Comparison of ENCODE assay signal across 22 cellular contexts in the genomic region with DNA sequence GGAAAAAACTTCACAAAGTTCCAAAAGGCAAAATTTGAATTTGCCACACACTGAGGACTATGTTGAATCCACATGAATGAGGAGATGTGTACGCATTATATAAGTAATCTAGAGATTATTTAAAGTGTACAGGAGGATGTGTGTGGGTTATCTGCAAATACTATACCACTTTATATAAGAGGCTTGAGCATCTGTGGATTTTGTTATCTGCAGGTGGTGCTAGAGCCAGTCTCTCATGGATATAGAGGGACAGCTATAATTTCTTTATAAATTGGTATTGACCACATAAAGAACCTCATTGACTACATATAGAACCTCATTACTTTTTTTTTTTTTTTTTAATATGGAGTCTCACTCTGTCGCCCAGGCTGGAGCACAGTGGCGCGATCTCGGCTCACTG. TPM values are rescaled to one million over a fixed set of nuclear protein-coding genes. Genes with fewer than 3 reads are reported as not detected.
DNase-seq lines count a peak whose midpoint lies in the region; ATAC-seq and TF ChIP-seq lines count a peak whose summit lies in the region.
"Had no signal": no experiment of that assay in that cellular context is flagged by ENCODE, and none has a peak within 500 bp of the region (broad histone marks: within the 10 kb centered on the region; RNA-seq: fewer than 3 reads in every experiment).

No MANE protein-coding gene starts in this region.

- H3K36me3 ChIP-seq in lower lobe of right lung = no peaks in the 10 kb centered on the region
- no peaks in the 10 kb centered on the region for H3K36me3 ChIP-seq in upper lobe of left lung
- H3K36me3 ChIP-seq: BE2C; BLaER1 treated with 17β-estradiol and CSF1 and Interleukin-3, amounts not matched to agents 10 nM and 100 nM had no signal

- H3K27ac ChIP-seq in lower lobe of right lung (no peak overlapping the region), upper lobe of left lung (no peak overlapping the region)
- H3K27ac ChIP-seq: 22Rv1; BLaER1 treated with 17β-estradiol and CSF1 and Interleukin-3, amounts not matched to agents 10 nM and 100 nM had no signal

- TF ChIP-seq EP300 in upper lobe of left lung (IDR thresholded peaks at IDR 0.05) = no peak

- intact Hi-C loops in lower lobe of right lung (cut with DNase I) = no loop called here

- H3K9me3 ChIP-seq in lower lobe of right lung (no peaks in the 10 kb centered on the region), upper lobe of left lung (no peaks in the 10 kb centered on the region)
- H3K9me3 ChIP-seq: BE2C; BLaER1 treated with 17β-estradiol and CSF1 and Interleukin-3, amounts not matched to agents 10 nM and 100 nM had no signal

- 71 to 82% methylated on average over 5 of the region's 5 CpGs for WGBS in upper lobe of left lung, 2 donors

- TF ChIP-seq CTCF in lower lobe of right lung (IDR thresholded peaks at IDR 0.05) (no peak), upper lobe of left lung (IDR thresholded peaks at IDR 0.05) (no peak)

- TF ChIP-seq POLR2A in upper lobe of left lung (IDR thresholded peaks at IDR 0.05) = no peak

- ATAC-seq in lower lobe of right lung (peak; percentile 7 to 35), upper lobe of left lung (ENCODE audit: low FRiP score in 2 of 2) (peak; percentile 53 to 69), HG02623 (IDR thresholded peaks at IDR 0.05; ENCODE audit: unreplicated experiment) (no peak)
- ATAC-seq: GM12878 had no signal

- H3K4me1 ChIP-seq in lower lobe of right lung = no peaks in the 10 kb centered on the region
- H3K4me1 ChIP-seq in upper lobe of left lung = peaks cover 0 to 3% (median 0%) of the 10 kb centered on the region in 4 donors
- H3K4me1 ChIP-seq: BE2C had no signal

- no peaks in the 10 kb centered on the region for H3K27me3 ChIP-seq in lower lobe of right lung (ENCODE audit: low read depth)
- H3K27me3 ChIP-seq in upper lobe of left lung = no peaks in the 10 kb centered on the region
- H3K27me3 ChIP-seq: BE2C; BLaER1 treated with 17β-estradiol and CSF1 and Interleukin-3, amounts not matched to agents 10 nM and 100 nM had no signal

- H3K4me3 ChIP-seq in lower lobe of right lung (no peak overlapping the region), upper lobe of left lung (no peak overlapping the region)
- H3K4me3 ChIP-seq: BLaER1 treated with 17β-estradiol and CSF1 and Interleukin-3, amounts not matched to agents 10 nM and 100 nM; GM12878 had no signal

- peak; percentile 6 for DNase-seq in NCI-H82 (lab: John Stamatoyannopoulos, UW)
- DNase-seq in NCI-H82 treated with DMSO at 0.1 percent for 48 hours (lab: John Stamatoyannopoulos, UW; ENCODE audit: unreplicated experiment) = no peak
- DNase-seq in lower lobe of right lung = no peak
- DNase-seq in upper lobe of left lung = peak in 1 of 2 donors; percentile 24
- DNase-seq in activated gamma-delta T cell (lab: John Stamatoyannopoulos, UW) = no peak
- no peak for DNase-seq in cortex of kidney (lab: John Stamatoyannopoulos, UW)
- DNase-seq: ACHN; AML-193; BE2C; CD4-positive, alpha-beta T cell; CD8-positive, alpha-beta memory T cell; DMS 273 treated with DMSO at 0.1 percent for 48 hours; DMS79; EL; GDM1; GOT3; H7; HCEC 1CT had no signal

RNA-seq across cellular contexts. Expression of a gene that starts 32.2 kb away (rescaled TPM):
- total RNA-seq in lower lobe of right lung (14.5 TPM), upper lobe of left lung (10 to 100 TPM in 5 of 6 donors, 1 to 10 TPM in 1; 5.2 to 15.4 (median 12.6) TPM)
